ENCODE assay signal across 1 cellular context in genomic region chr14:24262821-24263733, GRCh38.
TF ChIP-seq lines count a peak whose summit lies in the region.

TSS of gene TGM1 (minus strand) at chr14:24263177. CDS start at chr14:24262352, 825 bp downstream.

TF ChIP-seq in IMR-90, 13 proteins besides CTCF, POLR2A, EP300 and RAD21:
- TF ChIP-seq CHD1 (IDR thresholded peaks at IDR 0.05; ENCODE audit: low read depth, low read length): no peak
- TF ChIP-seq NFE2L2 (IDR thresholded peaks at IDR 0.05; ENCODE audit: low read depth, low read length): no peak
